Comparison of ENCODE assay signal across 8 cellular contexts in genomic region chr11:9757809-9758675, GRCh38.
DNase-seq lines count a peak whose midpoint lies in the region; ATAC-seq, FAIRE-seq and TF ChIP-seq lines count a peak whose summit lies in the region.

No MANE protein-coding gene starts in this region.

- intact Hi-C loops in A673 (cut with micrococcal nuclease; ENCODE audit: unreplicated experiment): loop anchor here (2.0 to 5.0 kb wide), 5 partner anchors 104 to 977 kb away; no protein-coding TSS in a partner anchor
- intact Hi-C loops in kidney (cut with DNase I): no loop called here

- H3K36me3 ChIP-seq in A673 (ENCODE audit: insufficient read depth, low read length, poor library complexity, severe bottlenecking): no peaks in the 10 kb centered on the region
- no peaks in the 10 kb centered on the region for H3K36me3 ChIP-seq in kidney (ENCODE audit: control insufficient read depth in 1 of 2, insufficient read depth in 2 of 2, low read length in 2 of 2)

- CTCF ChIA-PET in A673 (lab: Charles Lee): interaction anchor here (0.6 to 1.3 kb wide), 3 partner anchors 115 to 215 kb away, joined by 3 to 12 read pairs (median 3); no protein-coding TSS in a partner anchor

- FAIRE-seq in kidney (lab: Jason Lieb, UNC): no peak

- no TSS peak for BruUV-seq in A673 (replicated peaks; lab: Mats Ljungman, UMichigan)

- no peaks in the 10 kb centered on the region for H3K9me3 ChIP-seq in A673 (ENCODE audit: low read depth, low read length, poor library complexity, severe bottlenecking)
- H3K9me3 ChIP-seq in kidney (ENCODE audit: control insufficient read depth in 1 of 2, low read length in 2 of 2): no peaks in the 10 kb centered on the region

- POLR2A ChIA-PET in A673 (lab: Charles Lee; ENCODE audit: low non-redundant PET): no interaction called here

- H3K27me3 ChIP-seq in A673 (replicated peaks; ENCODE audit: insufficient read depth, low read depth, low read length, poor library complexity): no peaks in the 10 kb centered on the region

- ATAC-seq in GM18520 (IDR thresholded peaks at IDR 0.05; ENCODE audit: unreplicated experiment) (peak; percentile 24), HG03064 (IDR thresholded peaks at IDR 0.05; ENCODE audit: low read depth, unreplicated experiment) (peak; percentile 55)

- peak overlapping the region; percentile 86 to 90 for H3K9ac ChIP-seq in kidney (ENCODE audit: low read length in 2 of 2)

- H3K4me1 ChIP-seq in A673 (ENCODE audit: insufficient read depth, low read length, poor library complexity, severe bottlenecking) (peaks cover 24% of the 10 kb centered on the region), kidney (ENCODE audit: control insufficient read depth in 1 of 2, insufficient read depth in 1 of 2, low read depth in 1 of 2, low read length in 2 of 2) (peaks cover 13 to 26% of the 10 kb centered on the region in 2 donors)

- peak overlapping the region; percentile 93 for H3K27ac ChIP-seq in A673 (ENCODE audit: low read depth, low read length, poor library complexity, severe bottlenecking)
- H3K27ac ChIP-seq in kidney (ENCODE audit: low read depth in 2 of 2, low read length in 2 of 2): peak overlapping the region; percentile 94 to 97

- DNase-seq in A673 (ENCODE audit: low spot score) (peak; percentile 85), NCI-H2227 treated with DMSO at 0.1 percent for 48 hours (lab: John Stamatoyannopoulos, UW) (peak; percentile 64), kidney (peak; percentile 97)
- peak; percentile 77 for DNase-seq in activated CD4-positive, CD25-positive, alpha-beta regulatory T cell treated with anti-CD3 and anti-CD28 coated beads, Interleukin-2, amount 50 U/mL, for 16 hours (ENCODE audit: low read depth, low spot score)
- DNase-seq in central memory CD4-positive, alpha-beta T cell: peak; percentile 88
- peak; percentile 89 to 94 for DNase-seq in stimulated activated CD4-positive, alpha-beta T cell treated with anti-CD3 and anti-CD28 coated beads, Interleukin-15, amount 100 ng/mL, for 48 hours (ENCODE audit: low read depth in 2 of 2)

- peak; percentile 50; the same call in 1 of the 2 replicates for TF ChIP-seq CTCF in A673 (conservative IDR thresholded peaks at IDR 0.05; ENCODE audit: low read depth, low read length)
- peak; percentile 86 for TF ChIP-seq CTCF in kidney (IDR thresholded peaks at IDR 0.05; ENCODE audit: borderline replicate concordance, extremely low read depth, insufficient read depth)

- H3K4me3 ChIP-seq in A673 (ENCODE audit: low read depth, low read length, poor library complexity, severe bottlenecking) (peak overlapping the region; percentile 64), kidney (ENCODE audit: low read length in 2 of 2) (peak overlapping the region; percentile 81 to 96)

Comparison
In these comparisons a context has a peak if more than half of its experiments do, and no peak if none do; other contexts are left out.
1. Peak in every context shown above with its lines: DNase-seq, ATAC-seq, H3K4me3 ChIP-seq and H3K27ac ChIP-seq.